Comparison of ENCODE assay signal across 16 cellular contexts in the genomic region with DNA sequence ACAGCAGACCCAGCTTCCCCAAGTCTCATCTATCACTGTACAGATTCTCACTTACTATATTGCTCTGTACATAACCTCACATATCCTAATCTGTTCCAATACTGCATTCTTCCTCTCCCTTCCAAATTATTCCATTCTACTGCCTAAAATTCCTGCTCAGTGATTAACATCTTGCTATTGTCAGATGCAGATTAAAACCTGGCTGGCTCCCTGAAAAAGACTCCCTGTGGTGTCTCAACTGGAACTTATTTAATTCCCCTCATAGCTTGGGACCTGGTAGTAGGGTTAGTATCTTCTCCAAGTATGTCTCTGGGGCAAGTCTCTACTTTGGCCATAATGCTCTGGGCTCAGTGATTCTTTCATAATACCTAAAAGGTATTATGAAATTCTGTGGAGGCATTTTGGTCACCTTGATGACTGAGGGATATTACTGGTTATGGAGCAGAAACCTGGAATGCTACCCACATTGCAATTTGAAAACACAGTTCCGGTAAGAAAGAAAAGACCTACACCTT. TPM values are rescaled to one million over a fixed set of nuclear protein-coding genes. Genes with fewer than 3 reads are reported as not detected.
A peak's percentile ranks its signal among the peaks of the same experiment; 100 is the strongest.
DNase-seq lines count a peak whose midpoint lies in the region; ATAC-seq and TF ChIP-seq lines count a peak whose summit lies in the region.
"Had no signal": no experiment of that assay in that cellular context is flagged by ENCODE, and none has a peak within 500 bp of the region (broad histone marks: within the 10 kb centered on the region; RNA-seq: fewer than 3 reads in every experiment).

No MANE protein-coding gene starts in this region.

- no peaks in the 10 kb centered on the region for H3K4me1 Mint-ChIP-seq in activated T-cell treated with anti-CD3 and anti-CD28 coated beads, Interleukin-2, amount 50 U/mL, for 4 hours (ENCODE audit: low read depth)

- no peaks in the 10 kb centered on the region for H3K27me3 ChIP-seq in brain microvascular endothelial cell (replicated peaks)

- TF ChIP-seq CTCF in brain microvascular endothelial cell (IDR thresholded peaks at IDR 0.05; ENCODE audit: low read depth, low read length, missing control alignments): no peak

- in situ Hi-C loops in brain microvascular endothelial cell (cut with HindIII; ENCODE audit: low pct_ligation_motif_present, low sequenced_read_pairs): no loop called here

- no peaks in the 10 kb centered on the region for H3K36me3 Mint-ChIP-seq in activated T-cell treated with anti-CD3 and anti-CD28 coated beads, Interleukin-2, amount 50 U/mL, for 4 hours (ENCODE audit: insufficient read depth)

- peak; percentile 8 for DNase-seq in NCI-H82 (lab: John Stamatoyannopoulos, UW)
- no peak for DNase-seq in NCI-H82 treated with DMSO at 0.1 percent for 48 hours (lab: John Stamatoyannopoulos, UW; ENCODE audit: unreplicated experiment)
- DNase-seq in brain microvascular endothelial cell: peak; percentile 19
- DNase-seq in iris pigment epithelial cell (ENCODE audit: low read depth): peak; percentile 18
- DNase-seq in Right ventricle myocardium superior: no peak
- DNase-seq in activated T-cell treated with anti-CD3 and anti-CD28 coated beads, Interleukin-2, amount 50 U/mL, for 4 hours: no peak
- DNase-seq in effector CD4-positive, alpha-beta T cell: no peak
- DNase-seq: activated T-cell treated with anti-CD3 and anti-CD28 coated beads, Interleukin-2, amount 50 U/mL, for 72 hours; aorta; Caco-2; effector memory CD4-positive, alpha-beta T cell; nucleus accumbens; stimulated activated CD4-positive, alpha-beta T cell treated with anti-CD3 and anti-CD28 coated beads, Interleukin-12 subunit alpha, Interleukin-12 subunit beta, amount 100 ng/mL, for 4 hours had no signal

- H3K4me3 Mint-ChIP-seq in activated T-cell treated with anti-CD3 and anti-CD28 coated beads, Interleukin-2, amount 50 U/mL, for 4 hours: no peak overlapping the region
- H3K4me3 Mint-ChIP-seq: activated T-cell treated with anti-CD3 and anti-CD28 coated beads, Interleukin-2, amount 50 U/mL, for 72 hours had no signal

- peaks cover 2% of the 10 kb centered on the region for H3K27me3 Mint-ChIP-seq in activated T-cell treated with anti-CD3 and anti-CD28 coated beads, Interleukin-2, amount 50 U/mL, for 4 hours (ENCODE audit: low read depth)

- no peak overlapping the region for H3K27ac ChIP-seq in brain microvascular endothelial cell
- H3K27ac ChIP-seq: 22Rv1 had no signal

- intact Hi-C loops in Right ventricle myocardium superior (cut with DNase I): no loop called here

- H3K4me3 ChIP-seq in brain microvascular endothelial cell (ENCODE audit: low read depth, low read length): no peak overlapping the region
- H3K4me3 ChIP-seq: lung had no signal

- no peaks in the 10 kb centered on the region for H3K36me3 ChIP-seq in brain microvascular endothelial cell (replicated peaks)

- ATAC-seq in Right ventricle myocardium superior (ENCODE audit: poor library complexity) (no peak), HG03520 (IDR thresholded peaks at IDR 0.05; ENCODE audit: unreplicated experiment) (no peak)
- ATAC-seq in activated T-cell treated with anti-CD3 and anti-CD28 coated beads, Interleukin-2, amount 50 U/mL, for 4 hours: no peak
- ATAC-seq: activated T-cell treated with anti-CD3 and anti-CD28 coated beads, Interleukin-2, amount 50 U/mL, for 72 hours had no signal

- no peaks in the 10 kb centered on the region for H3K9me3 Mint-ChIP-seq in activated T-cell treated with anti-CD3 and anti-CD28 coated beads, Interleukin-2, amount 50 U/mL, for 4 hours
- H3K9me3 Mint-ChIP-seq: activated T-cell treated with anti-CD3 and anti-CD28 coated beads, Interleukin-2, amount 50 U/mL, for 72 hours had no signal

RNA-seq across cellular contexts. Expression of a gene that starts 55.8 kb away (rescaled TPM):
- total RNA-seq in Right ventricle myocardium superior: 7.2 TPM
- 1 to 10 TPM; 1.5 to 7.3 (median 7.3) TPM for total RNA-seq in activated T-cell treated with anti-CD3 and anti-CD28 coated beads, Interleukin-2, amount 50 U/mL, for 4 hours

Comparison
In these comparisons a context has a peak if more than half of its experiments do, and no peak if none do; other contexts are left out.
1. DNase-seq: peak in NCI-H82 (single experiment), brain microvascular endothelial cell (single experiment) and iris pigment epithelial cell (single experiment); none in NCI-H82 treated with DMSO at 0.1 percent for 48 hours (single experiment), Right ventricle myocardium superior (single experiment), activated T-cell treated with anti-CD3 and anti-CD28 coated beads, Interleukin-2, amount 50 U/mL, for 4 hours (single experiment) and effector CD4-positive, alpha-beta T cell (single experiment).